12 cellular contexts compared by ENCODE assay signal in the genomic region with DNA sequence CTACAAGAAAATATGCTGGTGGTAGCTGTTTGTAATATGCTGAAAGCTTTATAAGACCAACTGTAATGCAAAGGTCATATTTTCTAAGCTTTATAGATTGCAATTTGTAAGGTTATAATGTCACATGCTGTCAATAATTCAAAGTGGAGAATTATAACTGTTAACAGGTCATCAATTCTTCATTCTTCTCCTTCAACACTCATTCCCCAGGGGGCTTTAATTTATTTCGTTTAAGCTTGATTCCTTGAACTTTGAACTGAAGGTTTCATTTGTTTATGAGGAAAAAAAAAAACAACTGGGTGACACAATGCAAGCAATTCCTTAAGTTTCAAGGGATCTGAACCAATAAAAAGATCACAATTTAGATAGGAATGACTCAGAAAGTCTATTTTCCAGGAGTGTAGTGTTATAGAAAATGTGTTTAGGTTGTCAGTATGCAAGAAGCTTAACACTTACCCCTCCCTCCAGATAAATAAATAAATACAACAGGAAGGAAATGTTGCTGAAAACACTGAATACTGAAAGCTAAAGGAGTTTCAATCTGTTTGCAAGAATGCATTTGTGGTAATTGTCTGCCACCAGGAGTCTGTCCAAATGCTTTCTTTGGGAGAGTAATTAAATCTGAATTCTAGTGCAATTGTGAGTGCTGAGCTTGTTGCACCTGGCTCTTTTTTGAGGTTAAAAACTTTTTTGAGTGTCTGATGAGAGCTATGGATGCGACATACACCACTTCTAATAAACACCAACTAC.
A peak's percentile ranks its signal among the peaks of the same experiment; 100 is the strongest.
DNase-seq lines count a peak whose midpoint lies in the region; ATAC-seq and TF ChIP-seq lines count a peak whose summit lies in the region.
"Had no signal": no experiment of that assay in that cellular context is flagged by ENCODE, and none has a peak within 500 bp of the region (broad histone marks: within the 10 kb centered on the region; RNA-seq: fewer than 3 reads in every experiment).

No MANE protein-coding gene starts in this region.

- H3K27me3 ChIP-seq in endodermal cell (ENCODE audit: control insufficient read depth, insufficient read depth, low read length, poor library complexity, severe bottlenecking) (no peaks in the 10 kb centered on the region), heart right ventricle (peaks cover 0 to 11% (median 0%) of the 10 kb centered on the region in 7 donors)
- H3K27me3 ChIP-seq: stomach had no signal

- H3K4me3 ChIP-seq in endodermal cell (ENCODE audit: low read length): no peak overlapping the region
- H3K4me3 ChIP-seq in heart right ventricle: no peak overlapping the region
- H3K4me3 ChIP-seq: stomach had no signal

- peaks cover 40% of the 10 kb centered on the region for H3K4me1 Mint-ChIP-seq in endodermal cell

- ATAC-seq in GM18511 (IDR thresholded peaks at IDR 0.05; ENCODE audit: unreplicated experiment) (peak; percentile 93), GM21423 (IDR thresholded peaks at IDR 0.05; ENCODE audit: unreplicated experiment) (peak; percentile 88), HG03066 (IDR thresholded peaks at IDR 0.05; ENCODE audit: low read depth, unreplicated experiment) (peak; percentile 87), heart right ventricle (no peak)

- H3K4me1 ChIP-seq in endodermal cell (ENCODE audit: control insufficient read depth, insufficient read depth, low read length) (peaks cover 18% of the 10 kb centered on the region), heart right ventricle (peaks cover 0 to 5% (median 0%) of the 10 kb centered on the region in 9 donors)

- H3K9ac ChIP-seq in endodermal cell (ENCODE audit: extremely low read depth, low read length, poor library complexity, severe bottlenecking): no peak overlapping the region

- 40% methylated on average over 1 of the region's 2 CpGs; no CpG with 5 or more reads in 1 of the 2 experiments for WGBS in endodermal cell (ENCODE audit: insufficient coverage in 1 of 2, insufficient read length in 1 of 2), 2 experiments
- WGBS in heart right ventricle, 2 donors: 62 to 70% methylated on average over 2 of the region's 2 CpGs

- H3K27ac ChIP-seq in endodermal cell (ENCODE audit: low read depth, low read length) (no peak overlapping the region), heart right ventricle (no peak overlapping the region), caudate nucleus (ENCODE audit: low read depth, low read length) (no peak overlapping the region)
- H3K27ac ChIP-seq: stomach had no signal

- H3K4me3 Mint-ChIP-seq in endodermal cell: no peak overlapping the region
- H3K4me3 Mint-ChIP-seq: dendritic cell treated with granulocyte-macrophage colony-stimulating factor and Interleukin-4, amounts not matched to agents 40 ng/mL and 50 ng/mL, for 4 days had no signal

- intact Hi-C loops in heart right ventricle (cut with DNase I): no loop called here

- H3K27ac Mint-ChIP-seq in endodermal cell: peak overlapping the region; percentile 77
- H3K27ac Mint-ChIP-seq: dendritic cell treated with granulocyte-macrophage colony-stimulating factor and Interleukin-4, amounts not matched to agents 40 ng/mL and 50 ng/mL, for 4 days had no signal

- H3K36me3 Mint-ChIP-seq in endodermal cell (ENCODE audit: low read depth): peaks cover 3% of the 10 kb centered on the region

- H3K9me3 ChIP-seq in endodermal cell (ENCODE audit: control insufficient read depth, low read length) (no peaks in the 10 kb centered on the region), heart right ventricle (no peaks in the 10 kb centered on the region)
- H3K9me3 ChIP-seq: stomach had no signal

- peaks cover 3% of the 10 kb centered on the region for H3K36me3 ChIP-seq in endodermal cell (ENCODE audit: control insufficient read depth, insufficient read depth, low read length)
- H3K36me3 ChIP-seq in heart right ventricle: no peaks in the 10 kb centered on the region
- H3K36me3 ChIP-seq: stomach had no signal

- DNase-seq in endodermal cell (no peak), heart right ventricle (no peak), occipital lobe (lab: John Stamatoyannopoulos, UW) (no peak), midbrain (lab: John Stamatoyannopoulos, UW) (no peak), caudate nucleus (lab: John Stamatoyannopoulos, UW) (no peak)
- DNase-seq: activated gamma-delta T cell treated with Interleukin-2 at 50 U/mL for 16 hours, GOT3, stomach had no signal

- no peak for TF ChIP-seq CTCF in endodermal cell (conservative IDR thresholded peaks at IDR 0.05)
- TF ChIP-seq CTCF in heart right ventricle (IDR thresholded peaks at IDR 0.05): peak in 4 of 9 donors; percentile 6 to 15 (median 11)

- peaks cover 1% of the 10 kb centered on the region for H3K9me3 Mint-ChIP-seq in endodermal cell
- H3K9me3 Mint-ChIP-seq: dendritic cell treated with granulocyte-macrophage colony-stimulating factor and Interleukin-4, amounts not matched to agents 40 ng/mL and 50 ng/mL, for 4 days had no signal

- H3K27me3 Mint-ChIP-seq in endodermal cell (ENCODE audit: insufficient read depth): no peaks in the 10 kb centered on the region
- H3K27me3 Mint-ChIP-seq: dendritic cell treated with granulocyte-macrophage colony-stimulating factor and Interleukin-4, amounts not matched to agents 40 ng/mL and 50 ng/mL, for 4 days had no signal

Comparison
In these comparisons a context has a peak if more than half of its experiments do, and no peak if none do; other contexts are left out.
1. ATAC-seq: peak in GM18511 (single experiment), GM21423 (single experiment) and HG03066 (single experiment); none in heart right ventricle (0 of 8).